ENCODE assay signal across 13 cellular contexts in the genomic region with DNA sequence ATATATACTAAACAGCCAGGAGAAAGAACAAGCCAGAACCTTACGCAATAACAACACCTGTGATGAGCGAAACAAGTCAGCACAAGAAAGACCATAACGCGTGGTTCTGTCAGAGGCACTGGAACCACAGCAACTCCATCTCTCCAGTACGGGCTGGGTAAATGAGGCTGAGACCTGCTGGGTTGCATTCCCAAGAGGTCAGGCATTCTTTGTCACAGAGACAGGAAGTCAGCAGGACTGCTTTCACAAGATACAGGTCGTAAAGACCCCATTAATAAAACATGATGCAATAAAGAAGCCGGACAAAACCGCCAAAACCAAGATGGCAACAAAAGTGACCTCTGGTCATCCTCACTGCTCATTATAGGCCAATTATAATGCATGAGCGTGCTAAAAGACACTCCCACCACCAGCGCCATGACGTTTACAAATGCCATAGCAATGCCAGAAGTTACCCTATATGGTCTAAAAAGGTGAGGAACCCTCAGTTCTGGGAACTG. TPM values are rescaled to one million over a fixed set of nuclear protein-coding genes. Genes with fewer than 3 reads are reported as not detected.
DNase-seq lines count a peak whose midpoint lies in the region; ATAC-seq, FAIRE-seq and TF ChIP-seq lines count a peak whose summit lies in the region.
"Had no signal": no experiment of that assay in that cellular context is flagged by ENCODE, and none has a peak within 500 bp of the region (broad histone marks: within the 10 kb centered on the region; RNA-seq: fewer than 3 reads in every experiment).

No MANE protein-coding gene starts in this region.

- no peaks in the 10 kb centered on the region for H3K27me3 ChIP-seq in BLaER1 treated with 17β-estradiol and CSF1 and Interleukin-3, amounts not matched to agents 10 nM and 100 nM

- peak overlapping the region in 8 of 11 experiments; percentile 22 to 62 (median 31); a peak in 11 of 22 replicates for H3K27ac ChIP-seq in BLaER1 treated with 17β-estradiol and CSF1 and Interleukin-3, amounts not matched to agents 10 nM and 100 nM
- H3K27ac ChIP-seq in mesodermal cell (ENCODE audit: low read depth, low read length, severe bottlenecking) = peak overlapping the region; percentile 87

- no peak overlapping the region for H3K4me3 ChIP-seq in BLaER1 treated with 17β-estradiol and CSF1 and Interleukin-3, amounts not matched to agents 10 nM and 100 nM
- no peak overlapping the region for H3K4me3 ChIP-seq in mesodermal cell (ENCODE audit: extremely low read depth, insufficient read depth, low read length, poor library complexity, severe bottlenecking)
- H3K4me3 ChIP-seq: lung had no signal

- H3K4me2 ChIP-seq in BLaER1 treated with 17β-estradiol and CSF1 and Interleukin-3, amounts not matched to agents 10 nM and 100 nM = peak overlapping the region; percentile 21 to 77 (median 63)

- peaks cover 18 to 82% (median 38%) of the 10 kb centered on the region in 11 experiments; a peak in 19 of 22 replicates for H4K20me1 ChIP-seq in BLaER1 treated with 17β-estradiol and CSF1 and Interleukin-3, amounts not matched to agents 10 nM and 100 nM

- H3K9ac ChIP-seq in BLaER1 treated with 17β-estradiol and CSF1 and Interleukin-3, amounts not matched to agents 10 nM and 100 nM = no peak overlapping the region

- peaks cover 8 to 45% (median 18%) of the 10 kb centered on the region in 11 experiments; a peak in 20 of 22 replicates for H3K36me3 ChIP-seq in BLaER1 treated with 17β-estradiol and CSF1 and Interleukin-3, amounts not matched to agents 10 nM and 100 nM
- H3K36me3 ChIP-seq in mesodermal cell (ENCODE audit: control insufficient read depth, insufficient read depth, low read length) = peaks cover 21% of the 10 kb centered on the region

- 28 to 29% methylated on average over 7 to 8 of the region's 11 CpGs for WGBS in mesodermal cell (ENCODE audit: insufficient coverage in 2 of 2), 2 experiments

- no peak for TF ChIP-seq RAD21 in Ishikawa (IDR thresholded peaks at IDR 0.05; ENCODE audit: low read depth)

- H3K9me3 ChIP-seq in BLaER1 treated with 17β-estradiol and CSF1 and Interleukin-3, amounts not matched to agents 10 nM and 100 nM (replicated peaks in 1 of 11) = no peaks in the 10 kb centered on the region
- H3K9me3 ChIP-seq in mesodermal cell (ENCODE audit: control insufficient read depth, low read length) = no peaks in the 10 kb centered on the region

- no peak for FAIRE-seq in HTR-8/SVneo (lab: Jason Lieb, UNC)

- ATAC-seq in HG03045 (IDR thresholded peaks at IDR 0.05; ENCODE audit: unreplicated experiment) = no peak
- ATAC-seq in HG02623 (IDR thresholded peaks at IDR 0.05; ENCODE audit: unreplicated experiment) = no peak
- ATAC-seq: stimulated activated naive CD8-positive, alpha-beta T cell treated with anti-CD3 and anti-CD28 coated beads, Interleukin-15, Interleukin-2, amounts not matched to agents 100 U/mL and 50 U/mL, for 24 hours had no signal

- peak; percentile 80 for TF ChIP-seq EP300 in Ishikawa (IDR thresholded peaks at IDR 0.05; ENCODE audit: borderline replicate concordance)

- DNase-seq in dermis blood vessel endothelial cell (peak; percentile 44), NOMO-1 treated with dmso at 0.1 percent for 144 hours (lab: John Stamatoyannopoulos, UW; ENCODE audit: unreplicated experiment) (no peak), HTR-8/SVneo (ENCODE audit: insufficient read length, low spot score) (no peak)
- DNase-seq: anterior cingulate cortex; NCI-H510A treated with DMSO at 0.1 percent for 48 hours; stimulated activated CD4-positive, alpha-beta T cell treated with anti-CD3 and anti-CD28 coated beads, Interleukin-12 subunit alpha, Interleukin-12 subunit beta, amount 100 ng/mL, for 4 hours; stimulated activated naive CD8-positive, alpha-beta T cell treated with anti-CD3 and anti-CD28 coated beads, Interleukin-15, Interleukin-2, amounts not matched to agents 100 U/mL and 50 U/mL, for 24 hours had no signal

- H3K4me1 ChIP-seq in BLaER1 treated with 17β-estradiol and CSF1 and Interleukin-3, amounts not matched to agents 10 nM and 100 nM = peaks cover 68 to 98% (median 95%) of the 10 kb centered on the region in 10 experiments
- H3K4me1 ChIP-seq in mesodermal cell (ENCODE audit: control insufficient read depth, insufficient read depth, low read length, poor library complexity, severe bottlenecking) = peaks cover 19% of the 10 kb centered on the region

TF ChIP-seq in Ishikawa, 13 proteins besides CTCF, POLR2A, EP300 and RAD21:
- TF ChIP-seq YY1 (IDR thresholded peaks at IDR 0.05; ENCODE audit: low read depth) = peak; percentile 64; the same call in 1 of the 2 replicates
- TF ChIP-seq REST (IDR thresholded peaks at IDR 0.05; ENCODE audit: low read depth) = no peak
- no peak for TF ChIP-seq TAF1 (IDR thresholded peaks at IDR 0.05; ENCODE audit: low read depth)
- peak; percentile 78 for TF ChIP-seq TCF12 (IDR thresholded peaks at IDR 0.05; ENCODE audit: low read depth)
- TF ChIP-seq, protein P1, sequence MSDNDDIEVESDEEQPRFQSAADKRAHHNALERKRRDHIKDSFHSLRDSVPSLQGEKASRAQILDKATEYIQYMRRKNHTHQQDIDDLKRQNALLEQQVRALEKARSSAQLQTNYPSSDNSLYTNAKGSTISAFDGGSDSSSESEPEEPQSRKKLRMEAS (IDR thresholded peaks at IDR 0.05) = no peak; the same call in 1 of the 2 replicates
- no peak for TF ChIP-seq ZBTB7A (IDR thresholded peaks at IDR 0.05; ENCODE audit: low read depth)
- TF ChIP-seq CEBPB (IDR thresholded peaks at IDR 0.05) = peak; percentile 77
- peak; percentile 93 for TF ChIP-seq TEAD4 (IDR thresholded peaks at IDR 0.05)
- TF ChIP-seq NFIC (IDR thresholded peaks at IDR 0.05) = peak; percentile 32; the same call in 1 of the 2 replicates

RNA-seq across cellular contexts. Expression of gene TPST2, which starts 21.7 kb away (rescaled TPM):
- total RNA-seq in dermis blood vessel endothelial cell = 131 and 208 TPM in 2 replicates
- polyA plus RNA-seq in mesodermal cell (2013, experiment 1 of 2) = 46.2 TPM
- 39.7 TPM for polyA plus RNA-seq in mesodermal cell (2013, experiment 2 of 2)

RNA-seq across cellular contexts. Expression of gene CRYBB1, which starts 49.6 kb away (rescaled TPM):
- total RNA-seq in dermis blood vessel endothelial cell = 0.09 TPM in 1 of 2 replicates, not detected in the other
- 2.0 TPM for polyA plus RNA-seq in mesodermal cell (2013, experiment 1 of 2)
- polyA plus RNA-seq in mesodermal cell (2013, experiment 2 of 2) = 0.40 TPM

RNA-seq across cellular contexts. Expression of gene CRYBA4, which starts 53.5 kb away (rescaled TPM):
- total RNA-seq in dermis blood vessel endothelial cell = not detected in 2 replicates
- 0.77 TPM for polyA plus RNA-seq in mesodermal cell (2013, experiment 1 of 2)
- not detected for polyA plus RNA-seq in mesodermal cell (2013, experiment 2 of 2)
- total RNA-seq: lung had no signal

RNA-seq across cellular contexts. Expression of gene TFIP11, which starts 56.0 kb away (rescaled TPM):
- 44.6 and 54.1 TPM in 2 replicates for total RNA-seq in dermis blood vessel endothelial cell
- 22.9 TPM for polyA plus RNA-seq in mesodermal cell (2013, experiment 1 of 2)
- 24.9 TPM for polyA plus RNA-seq in mesodermal cell (2013, experiment 2 of 2)
